Comparison of ENCODE assay signal across 9 cellular contexts in genomic region chr13:25375727-25376358, GRCh38. TPM values are rescaled to one million over a fixed set of nuclear protein-coding genes. Genes with fewer than 3 reads are reported as not detected.
DNase-seq lines count a peak whose midpoint lies in the region; ATAC-seq and TF ChIP-seq lines count a peak whose summit lies in the region.
"Had no signal": no experiment of that assay in that cellular context is flagged by ENCODE, and none has a peak within 500 bp of the region (broad histone marks: within the 10 kb centered on the region; RNA-seq: fewer than 3 reads in every experiment).

No MANE protein-coding gene starts in this region.

- H3K4me3 ChIP-seq in GM23338 = no peak overlapping the region

- H4K20me1 ChIP-seq in GM23338 (replicated peaks; ENCODE audit: insufficient read depth) = no peaks in the 10 kb centered on the region

- no peak overlapping the region for H3K4me2 ChIP-seq in GM23338

- H2AFZ ChIP-seq in GM23338 = no peak overlapping the region

- peaks cover 29% of the 10 kb centered on the region for H3K27me3 ChIP-seq in GM23338 (ENCODE audit: insufficient read depth)

- no peaks in the 10 kb centered on the region for H3K9me3 Mint-ChIP-seq in GM23338
- no peaks in the 10 kb centered on the region for H3K9me3 Mint-ChIP-seq in activated naive CD8-positive, alpha-beta T cell treated with anti-CD3 and anti-CD28 coated beads for 36 hours
- H3K9me3 Mint-ChIP-seq: activated B cell treated with CpG ODN at 0.5 μM for 24 hours had no signal

- no peaks in the 10 kb centered on the region for H3K79me2 ChIP-seq in GM23338 (replicated peaks; ENCODE audit: insufficient read depth)

- H3F3A ChIP-seq in GM23338 (replicated peaks; ENCODE audit: low read depth) = no peaks in the 10 kb centered on the region; the same call in 1 of the 2 replicates

- DNase-seq in D341Med (ENCODE audit: low spot score) = peak; percentile 68
- peak; percentile 80 for DNase-seq in GM23338 (ENCODE audit: low spot score)
- peak; percentile 37 for DNase-seq in NCI-H526 treated with DMSO at 0.1 percent for 48 hours (lab: John Stamatoyannopoulos, UW)
- peak; percentile 10 for DNase-seq in activated naive CD8-positive, alpha-beta T cell treated with anti-CD3 and anti-CD28 coated beads for 36 hours
- peak; percentile 68 for DNase-seq in iPS-NIHi7 (ENCODE audit: extremely low spot score)
- peak; percentile 11 for DNase-seq in stimulated activated CD8-positive, alpha-beta memory T cell treated with anti-CD3 and anti-CD28 coated beads, Interleukin-15, amount 100 ng/mL, for 1 hour (ENCODE audit: low read depth)
- DNase-seq: activated B cell treated with CpG ODN at 0.5 μM for 24 hours had no signal

- no peak overlapping the region for H3K27ac Mint-ChIP-seq in GM23338
- no peak overlapping the region for H3K27ac Mint-ChIP-seq in activated naive CD8-positive, alpha-beta T cell treated with anti-CD3 and anti-CD28 coated beads for 36 hours
- H3K27ac Mint-ChIP-seq: activated B cell treated with CpG ODN at 0.5 μM for 24 hours had no signal

- H3K4me3 Mint-ChIP-seq in GM23338 = no peak overlapping the region
- H3K4me3 Mint-ChIP-seq in activated naive CD8-positive, alpha-beta T cell treated with anti-CD3 and anti-CD28 coated beads for 36 hours = no peak overlapping the region
- H3K4me3 Mint-ChIP-seq: activated B cell treated with CpG ODN at 0.5 μM for 24 hours had no signal

- ATAC-seq in GM23338 (peak; percentile 12), HG02885 (IDR thresholded peaks at IDR 0.05; ENCODE audit: poor library complexity, unreplicated experiment) (no peak), GM21360 (IDR thresholded peaks at IDR 0.05; ENCODE audit: unreplicated experiment) (no peak)

- peak; percentile 72 to 82 for TF ChIP-seq CTCF in GM23338 (conservative IDR thresholded peaks at IDR 0.05; ENCODE audit: low read depth in 2 of 2)

- peaks cover 34% of the 10 kb centered on the region for H3K4me1 ChIP-seq in GM23338 (ENCODE audit: insufficient read depth)

- H3K36me3 Mint-ChIP-seq in GM23338 (ENCODE audit: low read depth) = no peaks in the 10 kb centered on the region; the same call in 2 of the 3 replicates
- no peaks in the 10 kb centered on the region for H3K36me3 Mint-ChIP-seq in activated naive CD8-positive, alpha-beta T cell treated with anti-CD3 and anti-CD28 coated beads for 36 hours

- H3K9me2 ChIP-seq in GM23338 (ENCODE audit: insufficient read depth) = no peaks in the 10 kb centered on the region

- H3K27me3 Mint-ChIP-seq in GM23338 (ENCODE audit: insufficient read depth, low read depth, poor library complexity) = peaks cover 32% of the 10 kb centered on the region
- H3K27me3 Mint-ChIP-seq in activated naive CD8-positive, alpha-beta T cell treated with anti-CD3 and anti-CD28 coated beads for 36 hours = peaks cover 48% of the 10 kb centered on the region

- peaks cover 49% of the 10 kb centered on the region for H3K4me1 Mint-ChIP-seq in GM23338
- peaks cover 9% of the 10 kb centered on the region for H3K4me1 Mint-ChIP-seq in activated naive CD8-positive, alpha-beta T cell treated with anti-CD3 and anti-CD28 coated beads for 36 hours

- H3K27ac ChIP-seq in GM23338 (ENCODE audit: low read depth) = no peak overlapping the region

- H3K36me3 ChIP-seq in GM23338 (ENCODE audit: insufficient read depth) = no peaks in the 10 kb centered on the region

TF ChIP-seq in GM23338, 12 proteins besides CTCF, POLR2A, EP300 and RAD21 (continues in another document):
- no peak for TF ChIP-seq EZH2 (IDR thresholded peaks at IDR 0.05; ENCODE audit: low read depth, unreplicated experiment)
- no peak for TF ChIP-seq JUNB (IDR thresholded peaks at IDR 0.05; ENCODE audit: unreplicated experiment)
- no peak for TF ChIP-seq ZNF114 (CRISPR knock-in tag; IDR thresholded peaks at IDR 0.05)
- no peak for TF ChIP-seq REST (IDR thresholded peaks at IDR 0.05; ENCODE audit: unreplicated experiment)
- TF ChIP-seq EZH2phosphoT487 (IDR thresholded peaks at IDR 0.05; ENCODE audit: unreplicated experiment) = no peak
- TF ChIP-seq ETS1 (IDR thresholded peaks at IDR 0.05) = no peak
- TF ChIP-seq POLR2AphosphoS5 (IDR thresholded peaks at IDR 0.05; ENCODE audit: low read depth) = no peak
- no peak for TF ChIP-seq STAT1 (IDR thresholded peaks at IDR 0.05; ENCODE audit: unreplicated experiment)
- TF ChIP-seq NANOG (IDR thresholded peaks at IDR 0.05; ENCODE audit: borderline replicate concordance) = no peak

RNA-seq across cellular contexts. Expression of gene ATP8A2, which starts 4.1 kb away (rescaled TPM):
- 8.8 and 9.0 TPM in 2 replicates for total RNA-seq in GM23338 (2014; rRNA removed; shearing (Covaris generic))
- polyA plus RNA-seq in GM23338 (2016; fragmentation: Nextera tagmentation; extraction: Ambion mirVana) = 5.7 and 6.3 TPM in 2 replicates
- 1 to 10 TPM; 1.6 to 1.7 TPM for total RNA-seq in activated naive CD8-positive, alpha-beta T cell treated with anti-CD3 and anti-CD28 coated beads for 36 hours
- total RNA-seq: activated B cell treated with CpG ODN at 0.5 μM for 24 hours had no signal

Comparison
In these comparisons a context has a peak if more than half of its experiments do, and no peak if none do; other contexts are left out.
1. DNase-seq: peak in every context shown above with its lines; median percentile 80 in GM23338; 68 in D341Med; 68 in iPS-NIHi7; 37 in NCI-H526 treated with DMSO at 0.1 percent for 48 hours; 11 in stimulated activated CD8-positive, alpha-beta memory T cell treated with anti-CD3 and anti-CD28 coated beads, Interleukin-15, amount 100 ng/mL, for 1 hour; 10 in activated naive CD8-positive, alpha-beta T cell treated with anti-CD3 and anti-CD28 coated beads for 36 hours.